Comparison of ENCODE assay signal across 12 cellular contexts in the genomic region with DNA sequence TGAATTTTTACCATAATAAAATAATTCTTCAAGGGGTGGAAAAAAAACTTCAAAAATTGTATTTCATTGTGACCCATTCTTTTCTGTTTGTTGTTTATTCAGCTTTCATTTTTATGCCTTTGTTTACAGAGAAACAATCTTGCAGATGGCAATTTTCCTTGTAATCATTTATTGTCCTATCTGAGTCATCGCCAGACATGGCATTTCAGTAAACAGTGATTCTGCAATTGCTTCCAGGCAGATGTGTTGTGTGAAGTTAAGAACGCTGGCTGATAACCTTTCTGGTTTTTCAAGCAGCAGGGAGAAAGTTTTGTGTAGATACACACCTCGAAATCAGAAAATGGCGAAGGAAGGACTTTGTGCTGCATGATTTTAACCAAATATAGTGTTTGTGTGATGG.
DNase-seq lines count a peak whose midpoint lies in the region; TF ChIP-seq lines count a peak whose summit lies in the region.
"Had no signal": no experiment of that assay in that cellular context is flagged by ENCODE, and none has a peak within 500 bp of the region (broad histone marks: within the 10 kb centered on the region; RNA-seq: fewer than 3 reads in every experiment).

No MANE protein-coding gene starts in this region.

- H3K23ac ChIP-seq in mesendoderm (ENCODE audit: low read length) = no peak overlapping the region

- H3K4me1 ChIP-seq in adipocyte (ENCODE audit: control insufficient read depth, insufficient read depth, low read length) (peaks cover 29% of the 10 kb centered on the region), mesendoderm (ENCODE audit: control insufficient read depth, low read depth, low read length) (peaks cover 9% of the 10 kb centered on the region)

- H3K27me3 Mint-ChIP-seq in endothelial cell (ENCODE audit: unreplicated experiment) = peaks cover 3% of the 10 kb centered on the region
- H3K27me3 Mint-ChIP-seq: activated T-cell treated with anti-CD3 and anti-CD28 coated beads, Interleukin-2, amount 50 U/mL, for 24 hours had no signal

- H3K36me3 ChIP-seq in adipocyte (ENCODE audit: control insufficient read depth, insufficient read depth, low read length, severe bottlenecking) (no peaks in the 10 kb centered on the region), mesendoderm (ENCODE audit: control insufficient read depth, insufficient read depth, low read length) (no peaks in the 10 kb centered on the region)

- H3K9me3 ChIP-seq in adipocyte (ENCODE audit: control insufficient read depth, low read length) = no peaks in the 10 kb centered on the region

- H3K4me3 Mint-ChIP-seq in endothelial cell (ENCODE audit: unreplicated experiment) = no peak overlapping the region
- H3K4me3 Mint-ChIP-seq: activated T-cell treated with anti-CD3 and anti-CD28 coated beads, Interleukin-2, amount 50 U/mL, for 24 hours had no signal

- H3K27ac Mint-ChIP-seq in endothelial cell (ENCODE audit: unreplicated experiment) = no peak overlapping the region
- H3K27ac Mint-ChIP-seq: activated T-cell treated with anti-CD3 and anti-CD28 coated beads, Interleukin-2, amount 50 U/mL, for 24 hours had no signal

- H3K9ac ChIP-seq in adipocyte (ENCODE audit: low read length) (no peak overlapping the region), mesendoderm (ENCODE audit: low read length) (no peak overlapping the region)

- H3K36me3 Mint-ChIP-seq in endothelial cell (ENCODE audit: low read depth, unreplicated experiment) = peaks cover 4% of the 10 kb centered on the region

- H2BK5ac ChIP-seq in mesendoderm (ENCODE audit: low read length) = no peak overlapping the region

- H3K56ac ChIP-seq in mesendoderm (ENCODE audit: low read length) = no peak overlapping the region

- H2AK5ac ChIP-seq in mesendoderm (ENCODE audit: low read length) = no peak overlapping the region

- no peaks in the 10 kb centered on the region for H3K9me3 Mint-ChIP-seq in endothelial cell (ENCODE audit: unreplicated experiment)
- H3K9me3 Mint-ChIP-seq: activated T-cell treated with anti-CD3 and anti-CD28 coated beads, Interleukin-2, amount 50 U/mL, for 24 hours had no signal

- H4K5ac ChIP-seq in mesendoderm (ENCODE audit: low read length) = no peak overlapping the region

- H3K4ac ChIP-seq in mesendoderm (ENCODE audit: low read depth, low read length) = no peak overlapping the region

- no peak for TF ChIP-seq CTCF in endothelial cell (IDR thresholded peaks at IDR 0.05; ENCODE audit: unreplicated experiment)

- H3K79me1 ChIP-seq in mesendoderm (ENCODE audit: low read length) = no peaks in the 10 kb centered on the region

- no peaks in the 10 kb centered on the region for H3K79me2 ChIP-seq in mesendoderm (ENCODE audit: control insufficient read depth, insufficient read depth, low read length)

- H3K18ac ChIP-seq in mesendoderm (ENCODE audit: low read length) = no peak overlapping the region

- no peaks in the 10 kb centered on the region for H3K27me3 ChIP-seq in adipocyte (replicated peaks; ENCODE audit: control insufficient read depth, insufficient read depth, low read length)
- no peaks in the 10 kb centered on the region for H3K27me3 ChIP-seq in mesendoderm (ENCODE audit: insufficient read depth, low read length, poor library complexity)

- H3K4me2 ChIP-seq in mesendoderm (ENCODE audit: low read length) = no peak overlapping the region

- H2BK120ac ChIP-seq in mesendoderm (ENCODE audit: low read depth, low read length) = no peak overlapping the region

- H3K4me3 ChIP-seq in adipocyte (ENCODE audit: low read length) = no peak overlapping the region
- no peak overlapping the region for H3K4me3 ChIP-seq in mesendoderm (ENCODE audit: low read length)

- no peaks in the 10 kb centered on the region for H3K4me1 Mint-ChIP-seq in endothelial cell (ENCODE audit: unreplicated experiment)

- peak; percentile 28 for DNase-seq in DMS153 treated with DMSO at 0.1 percent for 48 hours (lab: John Stamatoyannopoulos, UW; ENCODE audit: unreplicated experiment)
- DNase-seq in LoVo (ENCODE audit: low spot score) = peak; percentile 64
- DNase-seq in adipocyte (ENCODE audit: low read depth) = peak; percentile 69
- peak; percentile 29 for DNase-seq in mesendoderm
- DNase-seq in GM03348 (ENCODE audit: low spot score) = no peak
- DNase-seq in amygdala (lab: John Stamatoyannopoulos, UW) = no peak
- no peak for DNase-seq in endothelial cell (ENCODE audit: low spot score)
- DNase-seq: activated CD4-positive, alpha-beta T cell treated with anti-CD3 and anti-CD28 coated beads for 1 hour; activated T-cell treated with anti-CD3 and anti-CD28 coated beads, Interleukin-2, amount 50 U/mL, for 24 hours; effector memory CD4-positive, alpha-beta T cell; KBM-7; NCI-H524 treated with DMSO at 0.1 percent for 48 hours had no signal

- H2BK15ac ChIP-seq in mesendoderm (replicated peaks; ENCODE audit: low read depth) = no peak overlapping the region

- no peak overlapping the region for H3K27ac ChIP-seq in mesendoderm (ENCODE audit: low read depth, low read length)

- H4K8ac ChIP-seq in mesendoderm (ENCODE audit: low read depth, low read length) = no peak overlapping the region

- WGBS in mesendoderm (ENCODE audit: extremely low coverage, insufficient coverage, low lambda C conversion rate) = no CpG with 5 or more reads among the region's 4 CpGs

Comparison
In these comparisons a context has a peak if more than half of its experiments do, and no peak if none do; other contexts are left out.
1. DNase-seq: peak in DMS153 treated with DMSO at 0.1 percent for 48 hours (single experiment), LoVo (single experiment), adipocyte (single experiment) and mesendoderm (single experiment); none in GM03348 (single experiment), amygdala (0 of 56) and endothelial cell (single experiment).